In genomic region chr6:43957273-43957672, GRCh38 we compare ENCODE assay signal across 24 cellular contexts.
"Had no signal": no experiment of that assay in that cellular context is flagged by ENCODE, and none has a peak within 500 bp of the region (broad histone marks: within the 10 kb centered on the region; RNA-seq: fewer than 3 reads in every experiment).

No MANE protein-coding gene starts in this region.

- FAIRE-seq: kidney, pancreas had no signal

- H3K27ac ChIP-seq: left ventricle myocardium inferior, pancreas, prostate gland, skin epidermis, spleen, suprapubic skin, thoracic aorta, tibial artery, upper lobe of right lung, uterus had no signal

- ATAC-seq: naive thymus-derived CD8-positive, alpha-beta T cell; pancreas; right cardiac atrium; sciatic nerve; stimulated activated effector memory CD8-positive, alpha-beta T cell treated with anti-CD3 and anti-CD28 coated beads, Interleukin-12 subunit alpha, Interleukin-12 subunit beta, amount 100 ng/mL, for 72 hours; upper lobe of right lung had no signal

- DNase-seq: hippocampal formation; kidney; left ventricle myocardium inferior; mesendoderm; midbrain; naive thymus-derived CD8-positive, alpha-beta T cell; nucleus accumbens; pancreas; posterior cingulate gyrus; retina; right cardiac atrium; spleen; stimulated activated CD4-positive, alpha-beta T cell treated with anti-CD3 and anti-CD28 coated beads, Interleukin-4, amount 100 ng/mL, for 24 hours; stimulated activated naive CD4-positive, alpha-beta T cell; tibial artery; trophoblast cell; upper lobe of right lung; uterus had no signal
